Comparison of ENCODE assay signal across 17 cellular contexts in genomic region chr9:125085703-125086477, GRCh38.
"Had no signal": no experiment of that assay in that cellular context is flagged by ENCODE, and none has a peak within 500 bp of the region (broad histone marks: within the 10 kb centered on the region; RNA-seq: fewer than 3 reads in every experiment).

No MANE protein-coding gene starts in this region.

- H3K4me1 ChIP-seq: foreskin keratinocyte had no signal

- DNase-seq: activated CD4-positive, alpha-beta T cell treated with anti-CD3 and anti-CD28 coated beads, Interleukin-2, amount 10 ng/mL, durations not matched to agents 24 days and 14 days; activated CD8-positive, alpha-beta T cell treated with anti-CD3 and anti-CD28 coated beads for 36 hours; activated naive CD4-positive, alpha-beta T cell treated with Interleukin-2 at 50 U/mL for 16 hours; activated naive CD8-positive, alpha-beta T cell treated with anti-CD3 and anti-CD28 coated beads, Interleukin-2, amount 50 U/mL, for 24 hours; activated T-cell treated with anti-CD3 and anti-CD28 coated beads, Interleukin-2, amount 50 U/mL, for 1 hour; anterior cingulate cortex; foreskin keratinocyte; hippocampal formation; mucosa of descending colon; naive B cell; stimulated activated CD4-positive, alpha-beta T cell treated with anti-CD3 and anti-CD28 coated beads, Interleukin-12 subunit alpha, Interleukin-12 subunit beta, amount 100 ng/mL, for 4 hours; stimulated activated CD4-positive, alpha-beta T cell treated with anti-CD3 and anti-CD28 coated beads, Interleukin-1b, Interleukin-23, amount 100 ng/mL, for 48 hours; stimulated activated CD8-positive, alpha-beta memory T cell treated with anti-CD3 and anti-CD28 coated beads, Interleukin-4, amount 100 ng/mL, for 48 hours; stimulated activated naive CD4-positive, alpha-beta T cell; T1000 had no signal

- H3K4me3 ChIP-seq: coronary artery, mucosa of descending colon had no signal

- ATAC-seq: activated CD8-positive, alpha-beta T cell treated with anti-CD3 and anti-CD28 coated beads for 36 hours; activated naive CD8-positive, alpha-beta T cell treated with anti-CD3 and anti-CD28 coated beads, Interleukin-2, amount 50 U/mL, for 24 hours; foreskin keratinocyte; left lobe of liver; mucosa of descending colon had no signal

- H3K27ac ChIP-seq: coronary artery, foreskin keratinocyte had no signal

- H3K27me3 ChIP-seq: foreskin keratinocyte had no signal
